2 cellular contexts compared by ENCODE assay signal in the genomic region with DNA sequence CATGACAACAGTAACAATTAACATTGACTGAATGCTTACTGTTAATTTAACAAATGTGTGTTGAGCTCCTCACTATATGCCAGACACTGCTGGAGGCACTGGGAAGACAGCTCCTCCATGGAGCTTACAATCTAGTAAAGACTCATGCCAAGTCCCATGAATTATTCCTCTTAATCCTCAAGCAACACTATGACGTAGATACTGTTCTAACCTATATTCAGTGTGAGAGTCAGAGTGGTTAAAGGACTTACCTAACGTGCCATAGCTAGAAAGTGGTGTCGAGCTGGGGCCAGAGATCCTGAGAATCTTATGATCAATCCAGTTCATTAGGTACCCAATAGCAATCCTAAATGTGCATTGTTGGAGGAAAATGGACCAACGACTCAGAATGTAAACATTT.
TF ChIP-seq lines count a peak whose summit lies in the region.

No MANE protein-coding gene starts in this region.

TF ChIP-seq in SK-N-SH, 30 proteins besides CTCF, POLR2A, EP300 and RAD21 (continued from another document):
- TF ChIP-seq, protein P1, sequence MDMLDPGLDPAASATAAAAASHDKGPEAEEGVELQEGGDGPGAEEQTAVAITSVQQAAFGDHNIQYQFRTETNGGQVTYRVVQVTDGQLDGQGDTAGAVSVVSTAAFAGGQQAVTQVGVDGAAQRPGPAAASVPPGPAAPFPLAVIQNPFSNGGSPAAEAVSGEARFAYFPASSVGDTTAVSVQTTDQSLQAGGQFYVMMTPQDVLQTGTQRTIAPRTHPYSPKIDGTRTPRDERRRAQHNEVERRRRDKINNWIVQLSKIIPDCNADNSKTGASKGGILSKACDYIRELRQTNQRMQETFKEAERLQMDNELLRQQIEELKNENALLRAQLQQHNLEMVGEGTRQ (IDR thresholded peaks at IDR 0.05; ENCODE audit: borderline replicate concordance, low read depth, low read length): no peak
- TF ChIP-seq MEF2A (IDR thresholded peaks at IDR 0.05; ENCODE audit: borderline replicate concordance, low read depth): no peak
- TF ChIP-seq FOXM1 (IDR thresholded peaks at IDR 0.05; ENCODE audit: low read depth): no peak
- TF ChIP-seq MAX (IDR thresholded peaks at IDR 0.05; ENCODE audit: low read depth): no peak
- no peak for TF ChIP-seq JUND (IDR thresholded peaks at IDR 0.05)
- no peak for TF ChIP-seq ELF1 (IDR thresholded peaks at IDR 0.05)
- TF ChIP-seq FOXJ3 (CRISPR knock-in tag; IDR thresholded peaks at IDR 0.05): no peak
- no peak for TF ChIP-seq FOSL2 (IDR thresholded peaks at IDR 0.05; ENCODE audit: borderline replicate concordance, low read depth)
- no peak for TF ChIP-seq NFIC (IDR thresholded peaks at IDR 0.05; ENCODE audit: borderline replicate concordance)
- no peak for TF ChIP-seq MXI1 (IDR thresholded peaks at IDR 0.05; ENCODE audit: low read depth, low read length)
- TF ChIP-seq POLR2AphosphoS5 (IDR thresholded peaks at IDR 0.05; ENCODE audit: low read depth, low read length): no peak
- TF ChIP-seq EZH2phosphoT487 (IDR thresholded peaks at IDR 0.05; ENCODE audit: borderline replicate concordance, low read depth): no peak
- TF ChIP-seq SMC3 (IDR thresholded peaks at IDR 0.05; ENCODE audit: low read depth, low read length): no peak
- no peak for TF ChIP-seq TEAD4 (IDR thresholded peaks at IDR 0.05; ENCODE audit: borderline replicate concordance, insufficient read depth)
- TF ChIP-seq TAF1 (IDR thresholded peaks at IDR 0.05; ENCODE audit: borderline replicate concordance, low read depth, low read length): no peak
- TF ChIP-seq, protein P2, sequence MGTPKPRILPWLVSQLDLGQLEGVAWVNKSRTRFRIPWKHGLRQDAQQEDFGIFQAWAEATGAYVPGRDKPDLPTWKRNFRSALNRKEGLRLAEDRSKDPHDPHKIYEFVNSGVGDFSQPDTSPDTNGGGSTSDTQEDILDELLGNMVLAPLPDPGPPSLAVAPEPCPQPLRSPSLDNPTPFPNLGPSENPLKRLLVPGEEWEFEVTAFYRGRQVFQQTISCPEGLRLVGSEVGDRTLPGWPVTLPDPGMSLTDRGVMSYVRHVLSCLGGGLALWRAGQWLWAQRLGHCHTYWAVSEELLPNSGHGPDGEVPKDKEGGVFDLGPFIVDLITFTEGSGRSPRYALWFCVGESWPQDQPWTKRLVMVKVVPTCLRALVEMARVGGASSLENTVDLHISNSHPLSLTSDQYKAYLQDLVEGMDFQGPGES (IDR thresholded peaks at IDR 0.05; ENCODE audit: low read depth, low read length): no peak
- TF ChIP-seq, protein P3, sequence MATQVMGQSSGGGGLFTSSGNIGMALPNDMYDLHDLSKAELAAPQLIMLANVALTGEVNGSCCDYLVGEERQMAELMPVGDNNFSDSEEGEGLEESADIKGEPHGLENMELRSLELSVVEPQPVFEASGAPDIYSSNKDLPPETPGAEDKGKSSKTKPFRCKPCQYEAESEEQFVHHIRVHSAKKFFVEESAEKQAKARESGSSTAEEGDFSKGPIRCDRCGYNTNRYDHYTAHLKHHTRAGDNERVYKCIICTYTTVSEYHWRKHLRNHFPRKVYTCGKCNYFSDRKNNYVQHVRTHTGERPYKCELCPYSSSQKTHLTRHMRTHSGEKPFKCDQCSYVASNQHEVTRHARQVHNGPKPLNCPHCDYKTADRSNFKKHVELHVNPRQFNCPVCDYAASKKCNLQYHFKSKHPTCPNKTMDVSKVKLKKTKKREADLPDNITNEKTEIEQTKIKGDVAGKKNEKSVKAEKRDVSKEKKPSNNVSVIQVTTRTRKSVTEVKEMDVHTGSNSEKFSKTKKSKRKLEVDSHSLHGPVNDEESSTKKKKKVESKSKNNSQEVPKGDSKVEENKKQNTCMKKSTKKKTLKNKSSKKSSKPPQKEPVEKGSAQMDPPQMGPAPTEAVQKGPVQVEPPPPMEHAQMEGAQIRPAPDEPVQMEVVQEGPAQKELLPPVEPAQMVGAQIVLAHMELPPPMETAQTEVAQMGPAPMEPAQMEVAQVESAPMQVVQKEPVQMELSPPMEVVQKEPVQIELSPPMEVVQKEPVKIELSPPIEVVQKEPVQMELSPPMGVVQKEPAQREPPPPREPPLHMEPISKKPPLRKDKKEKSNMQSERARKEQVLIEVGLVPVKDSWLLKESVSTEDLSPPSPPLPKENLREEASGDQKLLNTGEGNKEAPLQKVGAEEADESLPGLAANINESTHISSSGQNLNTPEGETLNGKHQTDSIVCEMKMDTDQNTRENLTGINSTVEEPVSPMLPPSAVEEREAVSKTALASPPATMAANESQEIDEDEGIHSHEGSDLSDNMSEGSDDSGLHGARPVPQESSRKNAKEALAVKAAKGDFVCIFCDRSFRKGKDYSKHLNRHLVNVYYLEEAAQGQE (IDR thresholded peaks at IDR 0.05; ENCODE audit: low read depth, low read length): no peak
- TF ChIP-seq USF1 (IDR thresholded peaks at IDR 0.05; ENCODE audit: borderline replicate concordance, low read depth): no peak
- TF ChIP-seq CHD2 (IDR thresholded peaks at IDR 0.05; ENCODE audit: low read length, partially characterized antibody): no peak

TF ChIP-seq in SK-N-SH treated with all-trans-retinoic acid at 6 μM for 48 hours, 23 proteins besides CTCF, POLR2A, EP300 and RAD21 (continued from another document):
- TF ChIP-seq CSRNP3 (CRISPR knock-in tag; IDR thresholded peaks at IDR 0.05): no peak
- TF ChIP-seq GLIS3 (CRISPR knock-in tag; IDR thresholded peaks at IDR 0.05): no peak
- no peak for TF ChIP-seq CSDC2 (CRISPR knock-in tag; IDR thresholded peaks at IDR 0.05)
- TF ChIP-seq ISL1 (CRISPR knock-in tag; IDR thresholded peaks at IDR 0.05): no peak
- TF ChIP-seq, protein P4, sequence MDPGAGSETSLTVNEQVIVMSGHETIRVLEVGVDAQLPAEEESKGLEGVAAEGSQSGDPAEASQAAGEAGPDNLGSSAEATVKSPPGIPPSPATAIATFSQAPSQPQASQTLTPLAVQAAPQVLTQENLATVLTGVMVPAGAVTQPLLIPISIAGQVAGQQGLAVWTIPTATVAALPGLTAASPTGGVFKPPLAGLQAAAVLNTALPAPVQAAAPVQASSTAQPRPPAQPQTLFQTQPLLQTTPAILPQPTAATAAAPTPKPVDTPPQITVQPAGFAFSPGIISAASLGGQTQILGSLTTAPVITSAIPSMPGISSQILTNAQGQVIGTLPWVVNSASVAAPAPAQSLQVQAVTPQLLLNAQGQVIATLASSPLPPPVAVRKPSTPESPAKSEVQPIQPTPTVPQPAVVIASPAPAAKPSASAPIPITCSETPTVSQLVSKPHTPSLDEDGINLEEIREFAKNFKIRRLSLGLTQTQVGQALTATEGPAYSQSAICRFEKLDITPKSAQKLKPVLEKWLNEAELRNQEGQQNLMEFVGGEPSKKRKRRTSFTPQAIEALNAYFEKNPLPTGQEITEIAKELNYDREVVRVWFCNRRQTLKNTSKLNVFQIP (CRISPR knock-in tag; IDR thresholded peaks at IDR 0.05; ENCODE audit: borderline replicate concordance, low read depth): no peak
- no peak for TF ChIP-seq ZNF8 (CRISPR knock-in tag; IDR thresholded peaks at IDR 0.05)
- no peak for TF ChIP-seq CREB5 (CRISPR knock-in tag; IDR thresholded peaks at IDR 0.05; ENCODE audit: low read depth)
- no peak for TF ChIP-seq ZNF70 (CRISPR knock-in tag; IDR thresholded peaks at IDR 0.05)
- no peak for TF ChIP-seq ESRRG (CRISPR knock-in tag; IDR thresholded peaks at IDR 0.05)
- no peak for TF ChIP-seq ZFP3 (CRISPR knock-in tag; IDR thresholded peaks at IDR 0.05)
- no peak for TF ChIP-seq OSR1 (CRISPR knock-in tag; IDR thresholded peaks at IDR 0.05)
- TF ChIP-seq, protein P5, sequence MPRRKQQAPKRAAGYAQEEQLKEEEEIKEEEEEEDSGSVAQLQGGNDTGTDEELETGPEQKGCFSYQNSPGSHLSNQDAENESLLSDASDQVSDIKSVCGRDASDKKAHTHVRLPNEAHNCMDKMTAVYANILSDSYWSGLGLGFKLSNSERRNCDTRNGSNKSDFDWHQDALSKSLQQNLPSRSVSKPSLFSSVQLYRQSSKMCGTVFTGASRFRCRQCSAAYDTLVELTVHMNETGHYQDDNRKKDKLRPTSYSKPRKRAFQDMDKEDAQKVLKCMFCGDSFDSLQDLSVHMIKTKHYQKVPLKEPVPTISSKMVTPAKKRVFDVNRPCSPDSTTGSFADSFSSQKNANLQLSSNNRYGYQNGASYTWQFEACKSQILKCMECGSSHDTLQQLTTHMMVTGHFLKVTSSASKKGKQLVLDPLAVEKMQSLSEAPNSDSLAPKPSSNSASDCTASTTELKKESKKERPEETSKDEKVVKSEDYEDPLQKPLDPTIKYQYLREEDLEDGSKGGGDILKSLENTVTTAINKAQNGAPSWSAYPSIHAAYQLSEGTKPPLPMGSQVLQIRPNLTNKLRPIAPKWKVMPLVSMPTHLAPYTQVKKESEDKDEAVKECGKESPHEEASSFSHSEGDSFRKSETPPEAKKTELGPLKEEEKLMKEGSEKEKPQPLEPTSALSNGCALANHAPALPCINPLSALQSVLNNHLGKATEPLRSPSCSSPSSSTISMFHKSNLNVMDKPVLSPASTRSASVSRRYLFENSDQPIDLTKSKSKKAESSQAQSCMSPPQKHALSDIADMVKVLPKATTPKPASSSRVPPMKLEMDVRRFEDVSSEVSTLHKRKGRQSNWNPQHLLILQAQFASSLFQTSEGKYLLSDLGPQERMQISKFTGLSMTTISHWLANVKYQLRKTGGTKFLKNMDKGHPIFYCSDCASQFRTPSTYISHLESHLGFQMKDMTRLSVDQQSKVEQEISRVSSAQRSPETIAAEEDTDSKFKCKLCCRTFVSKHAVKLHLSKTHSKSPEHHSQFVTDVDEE (CRISPR knock-in tag; IDR thresholded peaks at IDR 0.05): no peak
- no peak for TF ChIP-seq ZC3H10 (CRISPR knock-in tag; IDR thresholded peaks at IDR 0.05)
- TF ChIP-seq ZFP30 (CRISPR knock-in tag; IDR thresholded peaks at IDR 0.05): no peak
- no peak for TF ChIP-seq PATZ1 (CRISPR knock-in tag; IDR thresholded peaks at IDR 0.05; ENCODE audit: borderline replicate concordance)
- TF ChIP-seq TCF4 (CRISPR knock-in tag; IDR thresholded peaks at IDR 0.05; ENCODE audit: borderline replicate concordance): no peak
- no peak for TF ChIP-seq ARNTL (CRISPR knock-in tag; IDR thresholded peaks at IDR 0.05; ENCODE audit: borderline replicate concordance, low read depth)
- no peak for TF ChIP-seq SNAI2 (CRISPR knock-in tag; IDR thresholded peaks at IDR 0.05)
